In the genomic region with DNA sequence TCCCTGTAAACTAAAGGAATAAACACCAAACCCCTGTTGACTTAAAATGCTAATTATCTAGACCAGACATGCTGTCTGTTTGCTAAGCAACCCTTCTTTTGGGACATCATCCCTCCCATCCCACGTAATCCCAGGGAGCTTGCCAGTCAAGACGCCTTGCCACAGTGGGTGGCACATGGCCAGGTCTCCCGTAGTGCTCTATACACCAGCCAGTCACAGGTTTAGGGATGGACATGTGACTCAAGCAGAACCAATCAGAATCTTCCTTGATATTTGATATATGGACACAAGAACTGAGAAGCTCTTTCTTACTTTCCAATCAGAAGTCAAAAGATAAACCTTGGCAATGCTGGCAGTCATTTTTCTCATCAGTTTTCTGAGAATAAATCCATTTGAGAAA, we compare ENCODE assay signal across 19 cellular contexts. TPM values are rescaled to one million over a fixed set of nuclear protein-coding genes. Genes with fewer than 3 reads are reported as not detected.
A peak's percentile ranks its signal among the peaks of the same experiment; 100 is the strongest.
DNase-seq lines count a peak whose midpoint lies in the region; ATAC-seq and TF ChIP-seq lines count a peak whose summit lies in the region.
"Had no signal": no experiment of that assay in that cellular context is flagged by ENCODE, and none has a peak within 500 bp of the region (broad histone marks: within the 10 kb centered on the region; RNA-seq: fewer than 3 reads in every experiment).

No MANE protein-coding gene starts in this region.

- no peak for TF ChIP-seq EP300 in stomach (IDR thresholded peaks at IDR 0.05)

- no peak for TF ChIP-seq RAD21 in IMR-90 (IDR thresholded peaks at IDR 0.05; ENCODE audit: low read length)

- H3K4me1 ChIP-seq in A673 (ENCODE audit: insufficient read depth, low read length, poor library complexity, severe bottlenecking) = peaks cover 37% of the 10 kb centered on the region
- H3K4me1 ChIP-seq in IMR-90 (ENCODE audit: control insufficient read depth, insufficient read depth, low read length) = peaks cover 8% of the 10 kb centered on the region
- peaks cover 21 to 57% (median 37%) of the 10 kb centered on the region in 4 donors for H3K4me1 ChIP-seq in stomach
- no peaks in the 10 kb centered on the region for H3K4me1 ChIP-seq in endodermal cell (ENCODE audit: control insufficient read depth, insufficient read depth, low read length)

- H4K5ac ChIP-seq in IMR-90 (ENCODE audit: low read depth, low read length) = no peak overlapping the region

- H3K4me1 Mint-ChIP-seq in endodermal cell = peaks cover 1% of the 10 kb centered on the region

- no peaks in the 10 kb centered on the region for H3K36me3 Mint-ChIP-seq in endodermal cell (ENCODE audit: low read depth)

- TF ChIP-seq CTCF in A673 (conservative IDR thresholded peaks at IDR 0.05; ENCODE audit: low read depth, low read length) (no peak), IMR-90 (conservative IDR thresholded peaks at IDR 0.05; ENCODE audit: low read depth, low read length) (no peak), stomach (IDR thresholded peaks at IDR 0.05) (no peak), endodermal cell (conservative IDR thresholded peaks at IDR 0.05) (no peak)

- no peak overlapping the region for H4K91ac ChIP-seq in IMR-90 (ENCODE audit: insufficient read depth, low read depth, low read length)

- no CpG with 5 or more reads among the region's 3 CpGs for whole genome bisulfite sequencing in IMR-90 (ENCODE audit: extremely low coverage in 2 of 2, insufficient read length in 1 of 2), 2 experiments
- WGBS in stomach, 5 donors = 80 to 94% (median 86%) methylated on average over 3 of the region's 3 CpGs
- WGBS in endodermal cell (ENCODE audit: insufficient coverage in 1 of 2, insufficient read length in 1 of 2), 2 experiments = 87 to 95% methylated on average over 3 of the region's 3 CpGs

- in situ Hi-C loops in IMR-90 (cut with MboI; ENCODE audit: low sequenced_read_pairs) = no loop called here

- TF ChIP-seq POLR2A in IMR-90 (IDR thresholded peaks at IDR 0.05; ENCODE audit: low read depth, low read length) = no peak
- no peak for TF ChIP-seq POLR2A in stomach (IDR thresholded peaks at IDR 0.05)

- H2AK5ac ChIP-seq in IMR-90 (ENCODE audit: low read depth, low read length) = no peak overlapping the region

- no peak overlapping the region for H3K4me3 Mint-ChIP-seq in endodermal cell

- H3K9ac ChIP-seq in IMR-90 (ENCODE audit: low read depth, low read length) (no peak overlapping the region), endodermal cell (ENCODE audit: extremely low read depth, low read length, poor library complexity, severe bottlenecking) (no peak overlapping the region)
- H3K9ac ChIP-seq: BLaER1 treated with 17β-estradiol and CSF1 and Interleukin-3, amounts not matched to agents 10 nM and 100 nM; GM23248 had no signal

- no peak overlapping the region for H2BK15ac ChIP-seq in IMR-90 (ENCODE audit: low read depth, low read length)

- no peaks in the 10 kb centered on the region for H3K9me3 Mint-ChIP-seq in endodermal cell

- peaks cover 6% of the 10 kb centered on the region for H3K9me1 ChIP-seq in IMR-90 (ENCODE audit: insufficient read depth, low read length)

- no peaks in the 10 kb centered on the region for H3K9me3 ChIP-seq in A673 (ENCODE audit: low read depth, low read length, poor library complexity, severe bottlenecking)
- no peaks in the 10 kb centered on the region for H3K9me3 ChIP-seq in IMR-90 (ENCODE audit: control insufficient read depth, insufficient read depth, low read length)
- no peaks in the 10 kb centered on the region for H3K9me3 ChIP-seq in stomach
- H3K9me3 ChIP-seq in endodermal cell (ENCODE audit: control insufficient read depth, low read length) = no peaks in the 10 kb centered on the region

- no peak overlapping the region for H2AFZ ChIP-seq in IMR-90 (replicated peaks; ENCODE audit: low read length, poor library complexity)
- H2AFZ ChIP-seq: GM23248 had no signal

- no peak overlapping the region for H2AK9ac ChIP-seq in IMR-90 (replicated peaks; ENCODE audit: low read depth, low read length, poor library complexity)

- no peaks in the 10 kb centered on the region for H3K27me3 Mint-ChIP-seq in endodermal cell (ENCODE audit: insufficient read depth)

- no peak overlapping the region for H2BK120ac ChIP-seq in IMR-90 (ENCODE audit: low read depth, low read length)

- CTCF ChIA-PET in A673 (lab: Charles Lee) = no interaction called here
- CTCF ChIA-PET in IMR-90 (lab: Yijun Ruan, JAX) = interaction anchor here (0.5 kb wide), 1 partner anchor 101 kb away, joined by 4 read pairs; no protein-coding TSS in a partner anchor

- no TSS peak for BruUV-seq in A673 (replicated peaks; lab: Mats Ljungman, UMichigan)
- no TSS peak for BruUV-seq in IMR-90 (replicated peaks; lab: Mats Ljungman, UMichigan)

- H3K4ac ChIP-seq in IMR-90 (ENCODE audit: low read depth, low read length) = no peak overlapping the region

- H3K23ac ChIP-seq in IMR-90 (ENCODE audit: low read depth, low read length) = no peak overlapping the region

- no peaks in the 10 kb centered on the region for H3K27me3 ChIP-seq in A673 (replicated peaks; ENCODE audit: insufficient read depth, low read depth, low read length, poor library complexity)
- H3K27me3 ChIP-seq in IMR-90 (ENCODE audit: control insufficient read depth, insufficient read depth, low read length) = no peaks in the 10 kb centered on the region
- H3K27me3 ChIP-seq in stomach = no peaks in the 10 kb centered on the region
- no peaks in the 10 kb centered on the region for H3K27me3 ChIP-seq in endodermal cell (ENCODE audit: control insufficient read depth, insufficient read depth, low read length, poor library complexity, severe bottlenecking)
- H3K27me3 ChIP-seq: BLaER1 treated with 17β-estradiol and CSF1 and Interleukin-3, amounts not matched to agents 10 nM and 100 nM had no signal

- H3K79me1 ChIP-seq in IMR-90 (ENCODE audit: low read depth in 1 of 2, low read length in 2 of 2) = peaks cover 17 to 34% of the 10 kb centered on the region in 2 experiments

- H4K20me1 ChIP-seq in IMR-90 (ENCODE audit: insufficient read depth, low read length) = peaks cover 9% of the 10 kb centered on the region; the same call in 1 of the 2 replicates

- H4K8ac ChIP-seq in IMR-90 (ENCODE audit: low read depth in 2 of 2, low read length in 2 of 2) = no peak overlapping the region

- no peak overlapping the region for H2BK20ac ChIP-seq in IMR-90 (ENCODE audit: low read depth, low read length)

- H3K27ac ChIP-seq in A673 (ENCODE audit: low read depth, low read length, poor library complexity, severe bottlenecking) (no peak overlapping the region), IMR-90 (ENCODE audit: insufficient read depth, low read length) (no peak overlapping the region), stomach (no peak overlapping the region), endodermal cell (ENCODE audit: low read depth, low read length) (no peak overlapping the region)
- H3K27ac ChIP-seq: BLaER1 treated with 17β-estradiol and CSF1 and Interleukin-3, amounts not matched to agents 10 nM and 100 nM; GM23248 had no signal

- dilution Hi-C loops in IMR-90 (cut with HindIII; ENCODE audit: low sequenced_read_pairs, unreplicated experiment) = no loop called here

- no peaks in the 10 kb centered on the region for H3K36me3 ChIP-seq in A673 (ENCODE audit: insufficient read depth, low read length, poor library complexity, severe bottlenecking)
- H3K36me3 ChIP-seq in IMR-90 (ENCODE audit: control insufficient read depth, insufficient read depth, low read length) = peaks cover 2% of the 10 kb centered on the region
- H3K36me3 ChIP-seq in stomach = peaks cover 0 to 9% (median 6%) of the 10 kb centered on the region in 4 donors
- no peaks in the 10 kb centered on the region for H3K36me3 ChIP-seq in endodermal cell (ENCODE audit: control insufficient read depth, insufficient read depth, low read length)

- POLR2A ChIA-PET in A673 (lab: Charles Lee; ENCODE audit: low non-redundant PET) (no interaction called here), IMR-90 (lab: Charles Lee; ENCODE audit: unreplicated experiment) (no interaction called here)

- H2BK5ac ChIP-seq in IMR-90 (ENCODE audit: low read depth, low read length, poor library complexity, severe bottlenecking) = no peak overlapping the region

- DNase-seq in A673 (ENCODE audit: low spot score) (peak; percentile 30), IMR-90 (no peak), NCI-H510A (lab: John Stamatoyannopoulos, UW) (peak; percentile 89), left colon (no peak), stomach (no peak), OCI-M2 (lab: John Stamatoyannopoulos, UW; ENCODE audit: unreplicated experiment) (no peak), endodermal cell (no peak), pons (ENCODE audit: low spot score) (no peak)
- DNase-seq: COR-L47, DND-41, GDM1, GM23248, KBM-7, NCI-H1092 treated with DMSO at 0.1 percent for 48 hours, NCI-H1694, NCI-H446 treated with DMSO at 0.1 percent for 48 hours, RPMI8226 had no signal

- no peak overlapping the region for H3K18ac ChIP-seq in IMR-90 (ENCODE audit: low read depth, low read length)

- ATAC-seq in IMR-90 (ENCODE audit: low read depth) (no peak), left colon (peak; percentile 20)

- H3K27ac Mint-ChIP-seq in endodermal cell = no peak overlapping the region

- H3K4me2 ChIP-seq in IMR-90 (ENCODE audit: low read depth, low read length) = no peak overlapping the region
- H3K4me2 ChIP-seq: BLaER1 treated with 17β-estradiol and CSF1 and Interleukin-3, amounts not matched to agents 10 nM and 100 nM had no signal

- no peak overlapping the region for H3K14ac ChIP-seq in IMR-90 (replicated peaks; ENCODE audit: low read depth, low read length)

- no peak overlapping the region for H3K4me3 ChIP-seq in A673 (ENCODE audit: low read depth, low read length, poor library complexity, severe bottlenecking)
- no peak overlapping the region for H3K4me3 ChIP-seq in IMR-90 (ENCODE audit: insufficient read depth, low read depth, low read length)
- no peak overlapping the region for H3K4me3 ChIP-seq in stomach
- no peak overlapping the region for H3K4me3 ChIP-seq in endodermal cell (ENCODE audit: low read length)
- H3K4me3 ChIP-seq: BLaER1 treated with 17β-estradiol and CSF1 and Interleukin-3, amounts not matched to agents 10 nM and 100 nM; GM23248 had no signal

- no peak overlapping the region for H3K56ac ChIP-seq in IMR-90 (ENCODE audit: extremely low read depth, insufficient read depth, low read length)

- intact Hi-C loops in A673 (cut with micrococcal nuclease; ENCODE audit: unreplicated experiment) (no loop called here), IMR-90 (cut with micrococcal nuclease) (no loop called here), left colon (cut with DNase I, micrococcal nuclease) (no loop called here), stomach (cut with DNase I; ENCODE audit: low total_unique reads) (no loop called here)

RNA-seq across cellular contexts. Expression of gene CNKSR3, which starts 60.0 kb away (rescaled TPM):
- total RNA-seq in A673 (2021) = 10.3 and 10.5 TPM in 2 replicates
- 15.0 and 15.8 TPM in 2 replicates for total RNA-seq in IMR-90 (2012; rRNA removed)
- 6.2 and 6.7 TPM in 2 replicates for polyA plus RNA-seq in IMR-90 (2012; rRNA removed)
- 2.9 and 3.3 TPM in 2 replicates for polyA plus RNA-seq in IMR-90 (2012; cell fraction: cytosol; rRNA removed)
- polyA plus RNA-seq in IMR-90 (2012; cell fraction: nucleus; rRNA removed; ENCODE audit: low replicate concordance) = 2.8 and 6.6 TPM in 2 replicates
- total RNA-seq in left colon = 10 to 100 TPM; 11.6 to 49.4 TPM
- total RNA-seq in stomach = 10 to 100 TPM in 1 of 5 donors, 1 to 10 TPM in 4; 1.2 to 40.0 (median 7.4) TPM
- 1 to 10 TPM; 5.7 to 6.6 (median 5.9) TPM for polyA plus RNA-seq in stomach
- 1 to 10 TPM; 5.9 to 8.0 TPM for total RNA-seq in endodermal cell
- 14.3 TPM for polyA plus RNA-seq in endodermal cell (2013, experiment 1 of 2)
- polyA plus RNA-seq in endodermal cell (2013, experiment 2 of 2) = 10.2 TPM
- total RNA-seq: OCI-LY7 had no signal

Comparison
In these comparisons a context has a peak if more than half of its experiments do, and no peak if none do; other contexts are left out.
1. DNase-seq: peak in A673 (single experiment) and NCI-H510A (single experiment); none in IMR-90 (single experiment), left colon (0 of 2), stomach (single experiment), OCI-M2 (single experiment), endodermal cell (single experiment) and pons (single experiment).